ENCODE assay signal across 17 cellular contexts in the genomic region with DNA sequence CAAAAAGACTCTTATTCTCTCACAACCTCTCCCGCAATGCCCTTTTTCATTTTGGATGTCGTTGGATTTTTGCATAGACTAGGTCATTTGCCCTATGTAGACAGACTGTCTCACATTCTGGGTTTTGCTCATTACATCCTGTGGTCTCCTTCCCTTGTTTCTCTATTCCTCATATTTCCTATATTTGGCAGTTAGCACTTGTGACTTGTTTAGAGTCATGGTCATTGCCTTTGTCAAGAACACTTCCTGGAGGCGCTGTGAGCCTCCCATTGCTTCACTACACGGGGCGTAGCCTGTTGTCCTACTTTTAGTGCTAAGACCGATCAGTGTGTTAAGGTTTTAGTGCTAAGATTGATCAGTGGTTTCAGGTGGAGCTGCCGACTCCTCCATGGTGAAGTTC. TPM values are rescaled to one million over a fixed set of nuclear protein-coding genes. Genes with fewer than 3 reads are reported as not detected.
DNase-seq lines count a peak whose midpoint lies in the region; ATAC-seq, FAIRE-seq and TF ChIP-seq lines count a peak whose summit lies in the region.
"Had no signal": no experiment of that assay in that cellular context is flagged by ENCODE, and none has a peak within 500 bp of the region (broad histone marks: within the 10 kb centered on the region; RNA-seq: fewer than 3 reads in every experiment).

No MANE protein-coding gene starts in this region.

- FAIRE-seq in H1 (lab: Jason Lieb, UNC): no peak

- no peak overlapping the region for H3K4ac ChIP-seq in H1 (replicated peaks; ENCODE audit: insufficient read length, low read depth, low read length)

- peak overlapping the region; percentile 24 for H3K4me3 Mint-ChIP-seq in stimulated activated memory B cell treated with anti-CD40 and anti-IgM and Interleukin-4, amounts not matched to agents 10 μg/mL and 1 μg/mL and 100 μg/mL, for 72 hours
- H3K4me3 Mint-ChIP-seq: brain; stimulated activated naive B cell treated with anti-CD40 and anti-IgM and Interleukin-4, amounts not matched to agents 10 μg/mL and 1 μg/mL and 100 μg/mL, for 72 hours had no signal

- H3K36me3 Mint-ChIP-seq in stimulated activated memory B cell treated with anti-CD40 and anti-IgM and Interleukin-4, amounts not matched to agents 10 μg/mL and 1 μg/mL and 100 μg/mL, for 72 hours: peaks cover 43% of the 10 kb centered on the region
- H3K36me3 Mint-ChIP-seq: brain had no signal

- H3K23ac ChIP-seq in H1 (ENCODE audit: insufficient read length): no peak overlapping the region

- no peak overlapping the region; the same call in 1 of the 2 replicates for H3K18ac ChIP-seq in H1 (ENCODE audit: extremely low read depth, low read length)

- no peak overlapping the region; the same call in 1 of the 2 replicates for H2BK15ac ChIP-seq in H1 (ENCODE audit: low read length)

- H3K27ac Mint-ChIP-seq in stimulated activated memory B cell treated with anti-CD40 and anti-IgM and Interleukin-4, amounts not matched to agents 10 μg/mL and 1 μg/mL and 100 μg/mL, for 72 hours: peak overlapping the region; percentile 56
- H3K27ac Mint-ChIP-seq: brain; stimulated activated naive B cell treated with anti-CD40 and anti-IgM and Interleukin-4, amounts not matched to agents 10 μg/mL and 1 μg/mL and 100 μg/mL, for 72 hours had no signal

- no peaks in the 10 kb centered on the region for H4K20me1 ChIP-seq in H1 (replicated peaks in 1 of 2; ENCODE audit: control insufficient read depth in 1 of 2, insufficient read depth in 2 of 2, low read length in 2 of 2)

- DNase-seq in Right ventricle myocardium inferior (ENCODE audit: missing footprints) (no peak), left ventricle myocardium inferior (no peak), H1 (ENCODE audit: low read depth in 1 of 2, low spot score in 2 of 2) (no peak), G401 (ENCODE audit: low spot score) (no peak), DMS79 (lab: John Stamatoyannopoulos, UW) (no peak)
- DNase-seq: activated CD4-positive, alpha-beta T cell treated with anti-CD3 and anti-CD28 coated beads, Interleukin-2, amount 50 U/mL, for 4 hours; activated gamma-delta T cell treated with Interleukin-2 at 50 U/mL for 16 hours; effector CD8-positive, alpha-beta T cell; foreskin keratinocyte; Karpas-422; NCI-H2107; stimulated activated CD4-positive, alpha-beta T cell treated with anti-CD3 and anti-CD28 coated beads, Interleukin-4, amount 100 ng/mL, for 1 hour; stimulated activated naive B cell treated with anti-CD40 and anti-IgM and Interleukin-4, amounts not matched to agents 10 μg/mL and 1 μg/mL and 100 μg/mL, for 72 hours had no signal

- H3K23me2 ChIP-seq in H1 (ENCODE audit: low read depth, low read length): no peaks in the 10 kb centered on the region

- H3K56ac ChIP-seq in H1 (replicated peaks; ENCODE audit: insufficient read length, low read depth, low read length): no peak overlapping the region

- no peak for TF ChIP-seq EP300 in H1 (IDR thresholded peaks at IDR 0.05; ENCODE audit: borderline replicate concordance in 1 of 2, low read depth in 2 of 2, low read length in 2 of 2)

- no peaks in the 10 kb centered on the region for H3K79me2 ChIP-seq in H1 (ENCODE audit: control insufficient read depth in 1 of 2, insufficient read depth in 2 of 2, low read length in 2 of 2)

- H3K4me1 Mint-ChIP-seq in stimulated activated memory B cell treated with anti-CD40 and anti-IgM and Interleukin-4, amounts not matched to agents 10 μg/mL and 1 μg/mL and 100 μg/mL, for 72 hours: peaks cover 17% of the 10 kb centered on the region
- H3K4me1 Mint-ChIP-seq: brain had no signal

- H3K79me1 ChIP-seq in H1 (ENCODE audit: low read depth, low read length): no peaks in the 10 kb centered on the region

- H3K4me3 ChIP-seq in left ventricle myocardium inferior (no peak overlapping the region), H1 (ENCODE audit: extremely low read depth in 1 of 4, insufficient read depth in 2 of 4, low read depth in 3 of 4, low read length in 4 of 4) (no peak overlapping the region)

- TF ChIP-seq RAD21 in H1 (IDR thresholded peaks at IDR 0.05 in 1 of 2, conservative IDR thresholded peaks at IDR 0.05 in 1 of 2; ENCODE audit: low read depth in 2 of 2, low read length in 2 of 2): no peak

- 0 out of 2 replicates have a peak overlapping the region, but pooled peaks have one; percentile 15 for H2AK5ac ChIP-seq in H1 (ENCODE audit: low read depth, low read length)

- no peak overlapping the region for H4K5ac ChIP-seq in H1 (ENCODE audit: insufficient read length, low read depth, low read length)

- 93% methylated on average over 7 of the region's 7 CpGs; no CpG with 5 or more reads in 1 of the 2 experiments for WGBS in H1 (ENCODE audit: extremely low coverage in 1 of 2, insufficient coverage in 1 of 2, insufficient read length in 1 of 2, insufficient replicate concordance in 2 of 2, low coverage in 1 of 2, low lambda C conversion rate in 2 of 2, missing lambda C conversion rate in 1 of 2), 2 experiments

- H3K4me1 ChIP-seq in left ventricle myocardium inferior: no peaks in the 10 kb centered on the region
- H3K4me1 ChIP-seq in H1 (replicated peaks in 1 of 4; ENCODE audit: control insufficient read depth in 3 of 4, insufficient read depth in 4 of 4, low read length in 3 of 4): no peaks in the 10 kb centered on the region; a peak in 1 of 7 replicates

- intact Hi-C loops in Right ventricle myocardium inferior (cut with DNase I): no loop called here
- intact Hi-C loops in left ventricle myocardium inferior (cut with micrococcal nuclease): no loop called here

- 0 out of 2 replicates have a peak overlapping the region, but pooled peaks have one; percentile 61 for H2BK20ac ChIP-seq in H1 (ENCODE audit: low read length)

- no peaks in the 10 kb centered on the region for H3K9me3 ChIP-seq in left ventricle myocardium inferior (replicated peaks)
- H3K9me3 ChIP-seq in H1 (ENCODE audit: insufficient read depth in 2 of 2, low read depth in 1 of 2, low read length in 1 of 2): no peaks in the 10 kb centered on the region

- no peaks in the 10 kb centered on the region for H3K27me3 Mint-ChIP-seq in stimulated activated memory B cell treated with anti-CD40 and anti-IgM and Interleukin-4, amounts not matched to agents 10 μg/mL and 1 μg/mL and 100 μg/mL, for 72 hours
- H3K27me3 Mint-ChIP-seq: stimulated activated naive B cell treated with anti-CD40 and anti-IgM and Interleukin-4, amounts not matched to agents 10 μg/mL and 1 μg/mL and 100 μg/mL, for 72 hours had no signal

- no peak overlapping the region for H3K4me2 ChIP-seq in H1 (ENCODE audit: insufficient read depth in 1 of 2, low read depth in 2 of 2, low read length in 2 of 2)

- H3K9me3 Mint-ChIP-seq in stimulated activated memory B cell treated with anti-CD40 and anti-IgM and Interleukin-4, amounts not matched to agents 10 μg/mL and 1 μg/mL and 100 μg/mL, for 72 hours: no peaks in the 10 kb centered on the region
- H3K9me3 Mint-ChIP-seq: stimulated activated naive B cell treated with anti-CD40 and anti-IgM and Interleukin-4, amounts not matched to agents 10 μg/mL and 1 μg/mL and 100 μg/mL, for 72 hours had no signal

- no peak for TF ChIP-seq CTCF in left ventricle myocardium inferior (IDR thresholded peaks at IDR 0.05; ENCODE audit: borderline replicate concordance)
- no peak for TF ChIP-seq CTCF in H1 (IDR thresholded peaks at IDR 0.05; ENCODE audit: control extremely low read depth in 1 of 3, insufficient read depth in 1 of 3, low read depth in 1 of 3, low read length in 3 of 3)

- 0 out of 2 replicates have a peak overlapping the region, but pooled peaks have one; percentile 44 for H2BK5ac ChIP-seq in H1 (ENCODE audit: low read depth, low read length)

- no peak overlapping the region for H2BK12ac ChIP-seq in H1 (ENCODE audit: low read depth, low read length)

- H3K27ac ChIP-seq in left ventricle myocardium inferior (replicated peaks) (no peak overlapping the region), H1 (ENCODE audit: low read depth, low read length) (no peak overlapping the region)
- H3K27ac ChIP-seq: foreskin keratinocyte had no signal

- in situ Hi-C loops in G401 (cut with HindIII; ENCODE audit: low sequenced_read_pairs): no loop called here

- no peak overlapping the region for H4K8ac ChIP-seq in H1 (ENCODE audit: extremely low read depth, insufficient read depth, low read length)

- H3K9ac ChIP-seq in H1 (replicated peaks in 1 of 4; ENCODE audit: extremely low read depth in 1 of 4, low read depth in 3 of 4, low read length in 3 of 4): no peak overlapping the region

- H4K91ac ChIP-seq in H1 (replicated peaks; ENCODE audit: insufficient read length, low read length): no peak overlapping the region

- H3K27me3 ChIP-seq in left ventricle myocardium inferior (ENCODE audit: low read depth) (no peaks in the 10 kb centered on the region), H1 (replicated peaks in 1 of 4; ENCODE audit: control insufficient read depth in 3 of 4, extremely low read depth in 1 of 4, insufficient read depth in 3 of 4, low read length in 3 of 4) (no peaks in the 10 kb centered on the region)
- H3K27me3 ChIP-seq: foreskin keratinocyte had no signal

- no peak overlapping the region for H3K14ac ChIP-seq in H1 (ENCODE audit: insufficient read length)

- no peak overlapping the region for H2BK120ac ChIP-seq in H1 (replicated peaks; ENCODE audit: low read depth, low read length)

- no peak overlapping the region for H2AFZ ChIP-seq in H1 (ENCODE audit: low read length)

- H3K36me3 ChIP-seq in left ventricle myocardium inferior (peaks cover 9% of the 10 kb centered on the region), H1 (ENCODE audit: control insufficient read depth in 2 of 4, insufficient read depth in 4 of 4, low read length in 3 of 4) (no peaks in the 10 kb centered on the region; a peak in 1 of 8 replicates)

- POLR2A ChIA-PET in H1 (lab: Charles Lee; ENCODE audit: partially characterized antibody): interaction anchor here (1.2 kb wide), 1 partner anchor 10 kb away, joined by 3 read pairs; no protein-coding TSS in a partner anchor

- TF ChIP-seq POLR2A in H1 (IDR thresholded peaks at IDR 0.05; ENCODE audit: control extremely low read depth in 1 of 2, low read depth in 2 of 2, low read length in 2 of 2): no peak

- ATAC-seq in Right ventricle myocardium inferior: peak; percentile 46
- peak; percentile 64 for ATAC-seq in HG03442 (IDR thresholded peaks at IDR 0.05; ENCODE audit: unreplicated experiment)
- ATAC-seq in stimulated activated memory B cell treated with anti-CD40 and anti-IgM and Interleukin-4, amounts not matched to agents 10 μg/mL and 1 μg/mL and 100 μg/mL, for 72 hours: peak; percentile 79
- ATAC-seq in GM18517 (IDR thresholded peaks at IDR 0.05; ENCODE audit: unreplicated experiment): no peak
- ATAC-seq: foreskin keratinocyte had no signal

- CTCF ChIA-PET in H1 (lab: Charles Lee; ENCODE audit: partially characterized antibody): interaction anchor here (1.0 to 2.0 kb wide), 2 partner anchors 32 to 39 kb away, joined by 3 to 6 read pairs; no protein-coding TSS in a partner anchor

RNA-seq across cellular contexts. Expression of a gene that starts 16.1 kb away (rescaled TPM):
- total RNA-seq in Right ventricle myocardium inferior: 15.1 TPM
- total RNA-seq in left ventricle myocardium inferior: 15.8 TPM
- total RNA-seq in H1 (2021; fragmentation: NEBNext Ultra II Directional; extraction: Animal tissue kit (Norgen Biotek cat#: 25700)): 34.8 and 35.3 TPM in 2 replicates
- 12.1 and 12.3 TPM in 2 replicates for polyA plus RNA-seq in H1 (2011; rRNA removed)
- polyA plus RNA-seq in H1 (2011; cell fraction: cytosol; rRNA removed): 11.5 TPM
- polyA plus RNA-seq in H1 (2011; cell fraction: nucleus; rRNA removed): 17.6 TPM
- 21.3 to 23.2 TPM (median 21.9 TPM) in 4 replicates for polyA plus RNA-seq in H1 (2012, experiment 1 of 2)
- 18.4 TPM for polyA plus RNA-seq in H1 (2012, experiment 2 of 2)
- polyA plus RNA-seq in H1 (2013, experiment 1 of 2): 14.6 TPM
- polyA plus RNA-seq in H1 (2013, experiment 2 of 2): 15.0 TPM
- polyA minus RNA-seq in H1 (2011; rRNA and poly(A)+ RNA removed): 39.2 and 40.9 TPM in 2 replicates
- polyA minus RNA-seq in H1 (2011; cell fraction: cytosol; rRNA and poly(A)+ RNA removed): 13.6 TPM
- polyA minus RNA-seq in H1 (2011; cell fraction: nucleus; rRNA and poly(A)+ RNA removed): 36.3 TPM
- total RNA-seq in G401 (2014; rRNA removed; shearing (Covaris generic)): 18.8 and 22.1 TPM in 2 replicates
